In the genomic region with DNA sequence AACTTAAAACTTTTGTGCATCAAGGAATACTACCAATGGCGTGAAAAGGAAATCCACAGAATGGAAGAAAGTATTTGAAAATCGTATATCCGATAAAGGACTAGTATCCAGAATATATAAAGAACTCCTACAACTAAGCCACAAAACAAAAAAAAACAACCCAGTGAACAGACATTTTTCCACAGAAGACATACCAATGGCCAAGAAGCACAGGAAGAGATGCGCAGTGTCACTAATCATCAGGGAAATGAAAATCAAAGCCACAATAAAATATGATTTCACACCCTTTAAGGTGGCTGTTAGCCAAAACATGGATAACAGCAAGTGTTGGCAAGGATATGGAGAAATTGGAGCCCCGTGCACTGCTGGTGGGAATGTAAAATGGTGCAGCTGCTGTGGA, we compare ENCODE assay signal across 16 cellular contexts.
DNase-seq lines count a peak whose midpoint lies in the region; ATAC-seq and TF ChIP-seq lines count a peak whose summit lies in the region.
"Had no signal": no experiment of that assay in that cellular context is flagged by ENCODE, and none has a peak within 500 bp of the region (broad histone marks: within the 10 kb centered on the region; RNA-seq: fewer than 3 reads in every experiment).

No MANE protein-coding gene starts in this region.

- no peaks in the 10 kb centered on the region for H3K9me3 ChIP-seq in CD4-positive, alpha-beta T cell (ENCODE audit: control insufficient read depth, low read length)
- peaks cover 8% of the 10 kb centered on the region for H3K9me3 ChIP-seq in KOPT-K1 (ENCODE audit: insufficient read depth, low read length, poor library complexity, severe bottlenecking)
- no peaks in the 10 kb centered on the region for H3K9me3 ChIP-seq in spleen

- H3K9me3 Mint-ChIP-seq in CD4-positive, alpha-beta T cell, result no peaks in the 10 kb centered on the region
- H3K9me3 Mint-ChIP-seq in central memory CD8-positive, alpha-beta T cell, result no peaks in the 10 kb centered on the region
- peaks cover 0 to 1% of the 10 kb centered on the region in 2 donors for H3K9me3 Mint-ChIP-seq in activated T-cell treated with anti-CD3 and anti-CD28 coated beads, Interleukin-2, amount 50 U/mL, for 72 hours

- POLR2A ChIA-PET in CD4-positive, alpha-beta T cell (lab: Charles Lee), result no interaction called here

- peaks cover 45% of the 10 kb centered on the region for H3K4me1 Mint-ChIP-seq in CD4-positive, alpha-beta T cell (ENCODE audit: low read depth)
- H3K4me1 Mint-ChIP-seq in central memory CD8-positive, alpha-beta T cell, result peaks cover 54% of the 10 kb centered on the region
- H3K4me1 Mint-ChIP-seq in activated T-cell treated with anti-CD3 and anti-CD28 coated beads, Interleukin-2, amount 50 U/mL, for 72 hours (ENCODE audit: low read depth), result peaks cover 62% of the 10 kb centered on the region

- H3K27ac Mint-ChIP-seq in CD4-positive, alpha-beta T cell, result peak overlapping the region; percentile 78
- peak overlapping the region; percentile 92 for H3K27ac Mint-ChIP-seq in central memory CD8-positive, alpha-beta T cell (ENCODE audit: low read depth)
- no peak overlapping the region for H3K27ac Mint-ChIP-seq in activated T-cell treated with anti-CD3 and anti-CD28 coated beads, Interleukin-2, amount 50 U/mL, for 72 hours
- H3K27ac Mint-ChIP-seq: B cell, HFFc6 had no signal

- no peak overlapping the region for H3K27ac ChIP-seq in CD4-positive, alpha-beta T cell (ENCODE audit: low read depth, low read length)
- peak overlapping the region; percentile 76 for H3K27ac ChIP-seq in KOPT-K1 (ENCODE audit: low read depth, low read length, poor library complexity, severe bottlenecking)
- peak overlapping the region in 5 of 8 donors; percentile 0 to 92 (median 86) for H3K27ac ChIP-seq in spleen

- TF ChIP-seq CTCF in CD4-positive, alpha-beta T cell (IDR thresholded peaks at IDR 0.05), result no peak
- no peak for TF ChIP-seq CTCF in spleen (IDR thresholded peaks at IDR 0.05 in 8 of 11, conservative IDR thresholded peaks at IDR 0.05 in 3 of 11)

- no peaks in the 10 kb centered on the region for H3K36me3 Mint-ChIP-seq in CD4-positive, alpha-beta T cell (ENCODE audit: low read depth)
- peaks cover 5% of the 10 kb centered on the region for H3K36me3 Mint-ChIP-seq in central memory CD8-positive, alpha-beta T cell (ENCODE audit: insufficient read depth)
- peaks cover 3 to 5% of the 10 kb centered on the region in 2 donors for H3K36me3 Mint-ChIP-seq in activated T-cell treated with anti-CD3 and anti-CD28 coated beads, Interleukin-2, amount 50 U/mL, for 72 hours (ENCODE audit: insufficient read depth in 2 of 2)

- 95 to 98% (median 97%) methylated on average over 5 of the region's 5 CpGs for WGBS in spleen, 5 donors

- ATAC-seq in CD4-positive, alpha-beta T cell (ENCODE audit: poor library complexity), result no peak
- no peak for ATAC-seq in central memory CD8-positive, alpha-beta T cell (replicated peaks; ENCODE audit: extremely low read depth, poor library complexity, severe bottlenecking)
- ATAC-seq in GM18868 (IDR thresholded peaks at IDR 0.05; ENCODE audit: unreplicated experiment), result no peak
- ATAC-seq in activated T-cell treated with anti-CD3 and anti-CD28 coated beads, Interleukin-2, amount 50 U/mL, for 72 hours (replicated peaks in 1 of 2), result no peak

- H3K4me3 Mint-ChIP-seq in CD4-positive, alpha-beta T cell, result no peak overlapping the region
- H3K4me3 Mint-ChIP-seq in central memory CD8-positive, alpha-beta T cell, result no peak overlapping the region
- no peak overlapping the region for H3K4me3 Mint-ChIP-seq in activated T-cell treated with anti-CD3 and anti-CD28 coated beads, Interleukin-2, amount 50 U/mL, for 72 hours
- H3K4me3 Mint-ChIP-seq: B cell, HFFc6 had no signal

- H3K4me3 ChIP-seq in spleen, result no peak overlapping the region

- H3K4me1 ChIP-seq in spleen, result peaks cover 11 to 99% (median 67%) of the 10 kb centered on the region in 6 donors

- no peak for DNase-seq in CD4-positive, alpha-beta T cell
- no peak for DNase-seq in central memory CD8-positive, alpha-beta T cell (ENCODE audit: low spot score in 2 of 2)
- DNase-seq in spleen, result no peak
- DNase-seq in activated T-cell treated with anti-CD3 and anti-CD28 coated beads, Interleukin-2, amount 50 U/mL, for 72 hours, result no peak
- no peak for DNase-seq in occipital lobe (lab: John Stamatoyannopoulos, UW)
- DNase-seq: COR-L47, EL, HFFc6, Kasumi-1, NCI-H1105 treated with DMSO at 0.1 percent for 48 hours, NCI-H187 treated with DMSO at 0.1 percent for 48 hours, NCI-H69, RPMI8226 had no signal

- no peaks in the 10 kb centered on the region for H3K27me3 ChIP-seq in CD4-positive, alpha-beta T cell (ENCODE audit: control insufficient read depth, insufficient read depth, low read length)
- H3K27me3 ChIP-seq in spleen (replicated peaks in 1 of 7), result no peaks in the 10 kb centered on the region

- CTCF ChIA-PET in CD4-positive, alpha-beta T cell (lab: Charles Lee), result no interaction called here

- no peaks in the 10 kb centered on the region for H3K27me3 Mint-ChIP-seq in CD4-positive, alpha-beta T cell
- H3K27me3 Mint-ChIP-seq in central memory CD8-positive, alpha-beta T cell, result no peaks in the 10 kb centered on the region
- no peaks in the 10 kb centered on the region for H3K27me3 Mint-ChIP-seq in activated T-cell treated with anti-CD3 and anti-CD28 coated beads, Interleukin-2, amount 50 U/mL, for 72 hours (ENCODE audit: low read depth)
- H3K27me3 Mint-ChIP-seq: B cell had no signal

- no peak for TF ChIP-seq POLR2A in spleen (IDR thresholded peaks at IDR 0.05)

- no peaks in the 10 kb centered on the region for H3K36me3 ChIP-seq in KOPT-K1 (ENCODE audit: insufficient read depth, low read length)
- peaks cover 0 to 4% (median 0%) of the 10 kb centered on the region in 6 donors for H3K36me3 ChIP-seq in spleen

- intact Hi-C loops in CD4-positive, alpha-beta T cell (cut with DNase I, micrococcal nuclease), result loop anchor here in 1 of 2 experiments (5.0 kb wide), 1 partner anchor 48 kb away; no protein-coding TSS in a partner anchor
- intact Hi-C loops in spleen (cut with DNase I; ENCODE audit: low total_unique reads), result no loop called here
